Comparison of ENCODE assay signal across 10 cellular contexts in the genomic region with DNA sequence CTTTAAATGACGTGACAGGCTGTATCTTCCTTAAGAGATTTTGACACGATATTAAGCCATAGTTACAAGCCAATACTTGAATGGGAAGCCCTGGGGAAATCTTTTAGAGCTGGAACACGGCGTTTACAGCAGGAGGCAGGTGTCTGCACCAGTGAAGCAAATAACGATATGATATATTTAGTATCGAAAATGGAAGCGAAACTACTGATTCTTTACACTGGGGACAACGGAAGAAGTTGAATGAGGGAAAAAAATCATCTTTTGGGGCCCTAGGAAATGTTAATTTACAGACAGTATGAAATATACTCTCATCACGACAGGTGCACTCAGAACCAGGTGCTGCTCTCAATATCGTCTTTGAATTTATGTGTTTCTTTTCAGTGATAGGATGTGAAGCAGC.
DNase-seq lines count a peak whose midpoint lies in the region; ATAC-seq and TF ChIP-seq lines count a peak whose summit lies in the region.
"Had no signal": no experiment of that assay in that cellular context is flagged by ENCODE, and none has a peak within 500 bp of the region (broad histone marks: within the 10 kb centered on the region; RNA-seq: fewer than 3 reads in every experiment).

No MANE protein-coding gene starts in this region.

- no peak overlapping the region for H3K4me3 Mint-ChIP-seq in stimulated activated naive CD8-positive, alpha-beta T cell treated with anti-CD3 and anti-CD28 coated beads, Interleukin-15, amount 100 ng/mL, for 72 hours
- H3K4me3 Mint-ChIP-seq: activated naive CD4-positive, alpha-beta T cell treated with anti-CD3 and anti-CD28 coated beads, Interleukin-2, amount 50 U/mL, for 24 hours; T-helper 17 cell had no signal

- H3K4me2 ChIP-seq in HCT116 (ENCODE audit: low read length) (peak overlapping the region; percentile 45), OCI-LY3 (ENCODE audit: low read length) (peak overlapping the region; percentile 72)

- intact Hi-C loops in HCT116 (cut with micrococcal nuclease): no loop called here

- no peaks in the 10 kb centered on the region for H3K4me1 Mint-ChIP-seq in stimulated activated naive CD8-positive, alpha-beta T cell treated with anti-CD3 and anti-CD28 coated beads, Interleukin-15, amount 100 ng/mL, for 72 hours
- H3K4me1 Mint-ChIP-seq: activated naive CD4-positive, alpha-beta T cell treated with anti-CD3 and anti-CD28 coated beads, Interleukin-2, amount 50 U/mL, for 24 hours; T-helper 17 cell had no signal

- H2AFZ ChIP-seq in HCT116 (ENCODE audit: low read depth, low read length, poor library complexity, severe bottlenecking): peak overlapping the region; percentile 24
- peak overlapping the region; percentile 15 for H2AFZ ChIP-seq in OCI-LY3 (ENCODE audit: low read depth, low read length)

- H3K9me3 Mint-ChIP-seq in stimulated activated naive CD8-positive, alpha-beta T cell treated with anti-CD3 and anti-CD28 coated beads, Interleukin-15, amount 100 ng/mL, for 72 hours: peaks cover 17 to 38% of the 10 kb centered on the region in 2 donors

- H3K79me2 ChIP-seq in HCT116 (ENCODE audit: insufficient read depth, low read length) (no peaks in the 10 kb centered on the region), OCI-LY3 (ENCODE audit: low read length) (no peaks in the 10 kb centered on the region)

- POLR2A ChIA-PET in HCT116 (lab: Charles Lee): no interaction called here

- H3K4me3 ChIP-seq in HCT116 (replicated peaks in 1 of 2; ENCODE audit: low read depth in 1 of 2, low read length in 2 of 2) (peak overlapping the region; percentile 0 to 34; a peak in 3 of 4 replicates), OCI-LY3 (ENCODE audit: low read length) (peak overlapping the region; percentile 67)

- ATAC-seq in GM18858 (IDR thresholded peaks at IDR 0.05; ENCODE audit: unreplicated experiment) (peak; percentile 89), HCT116 (no peak), HG03571 (IDR thresholded peaks at IDR 0.05; ENCODE audit: unreplicated experiment) (peak; percentile 78)
- no peak for ATAC-seq in stimulated activated naive CD8-positive, alpha-beta T cell treated with anti-CD3 and anti-CD28 coated beads, Interleukin-15, amount 100 ng/mL, for 72 hours
- ATAC-seq: T-helper 17 cell had no signal

- no peak for TF ChIP-seq CTCF in HCT116 (IDR thresholded peaks at IDR 0.05 in 2 of 3, conservative IDR thresholded peaks at IDR 0.05 in 1 of 3; ENCODE audit: borderline replicate concordance in 1 of 3, insufficient read depth in 1 of 3, low read depth in 2 of 3, low read length in 2 of 3)
- TF ChIP-seq CTCF in OCI-LY3 (IDR thresholded peaks at IDR 0.05; ENCODE audit: low read depth, low read length): peak; percentile 7; the same call in 1 of the 2 replicates

- no peak overlapping the region for H3K9ac ChIP-seq in HCT116 (ENCODE audit: low read length)
- peak overlapping the region; percentile 44 for H3K9ac ChIP-seq in OCI-LY3 (ENCODE audit: low read length)

- H3K36me3 ChIP-seq in HCT116 (ENCODE audit: control insufficient read depth in 1 of 2, insufficient read depth in 2 of 2, low read length in 2 of 2) (no peaks in the 10 kb centered on the region), OCI-LY3 (replicated peaks; ENCODE audit: low read depth, low read length) (peaks cover 7% of the 10 kb centered on the region)

- DNase-seq in HCT116 (ENCODE audit: low read depth, low spot score) (no peak), amygdala (lab: John Stamatoyannopoulos, UW) (no peak), foreskin melanocyte (no peak)
- no peak for DNase-seq in stimulated activated naive CD8-positive, alpha-beta T cell treated with anti-CD3 and anti-CD28 coated beads, Interleukin-15, amount 100 ng/mL, for 72 hours
- DNase-seq in stimulated activated CD4-positive, alpha-beta T cell treated with anti-CD3 and anti-CD28 coated beads, Interleukin-4, amount 100 ng/mL, for 24 hours: no peak
- DNase-seq: T-helper 17 cell had no signal

- CTCF ChIA-PET in HCT116 (lab: Charles Lee): no interaction called here

- no peaks in the 10 kb centered on the region for H3K27me3 Mint-ChIP-seq in stimulated activated naive CD8-positive, alpha-beta T cell treated with anti-CD3 and anti-CD28 coated beads, Interleukin-15, amount 100 ng/mL, for 72 hours
- H3K27me3 Mint-ChIP-seq: activated naive CD4-positive, alpha-beta T cell treated with anti-CD3 and anti-CD28 coated beads, Interleukin-2, amount 50 U/mL, for 24 hours; T-helper 17 cell had no signal

- H3K27me3 ChIP-seq in HCT116 (ENCODE audit: insufficient read depth, low read length) (no peaks in the 10 kb centered on the region), OCI-LY3 (ENCODE audit: low read depth, low read length) (no peaks in the 10 kb centered on the region)

- H3K9me3 ChIP-seq in HCT116 (ENCODE audit: control insufficient read depth in 1 of 2, insufficient read depth in 1 of 2, low read depth in 1 of 2, low read length in 2 of 2) (0 out of 4 replicates have a peak, but pooled peaks cover 0 to 2% of the 10 kb centered on the region in 2 experiments), OCI-LY3 (ENCODE audit: insufficient read depth, low read length) (peaks cover 14% of the 10 kb centered on the region; the same call in 1 of the 2 replicates)

- H3K4me1 ChIP-seq in HCT116 (ENCODE audit: control insufficient read depth in 1 of 2, insufficient read depth in 2 of 2, low read length in 2 of 2) (no peaks in the 10 kb centered on the region), OCI-LY3 (ENCODE audit: low read length) (peaks cover 37% of the 10 kb centered on the region)

- H4K20me1 ChIP-seq in HCT116 (ENCODE audit: insufficient read depth) (no peaks in the 10 kb centered on the region), OCI-LY3 (ENCODE audit: insufficient read depth, low read length) (no peaks in the 10 kb centered on the region)

- no peak for TF ChIP-seq RAD21 in HCT116 (IDR thresholded peaks at IDR 0.05; ENCODE audit: low read depth)

- TF ChIP-seq POLR2A in HCT116 (IDR thresholded peaks at IDR 0.05; ENCODE audit: borderline replicate concordance, extremely low read depth, insufficient read depth, insufficient read length): no peak

- H3K27ac ChIP-seq in HCT116 (ENCODE audit: low read depth, low read length) (no peak overlapping the region), OCI-LY3 (ENCODE audit: low read length) (peak overlapping the region; percentile 79)

- RAD21 ChIA-PET in HCT116 (lab: Charles Lee; ENCODE audit: low non-redundant PET in 1 of 2, low total read pairs in 2 of 2, uncharacterized antibody in 2 of 2, unreplicated experiment in 2 of 2): no interaction called here

- no peaks in the 10 kb centered on the region for H3K9me2 ChIP-seq in HCT116 (ENCODE audit: insufficient read depth)

- BruUV-seq in HCT116 (replicated peaks; lab: Mats Ljungman, UMichigan): no TSS peak

- H3K27ac Mint-ChIP-seq in stimulated activated naive CD8-positive, alpha-beta T cell treated with anti-CD3 and anti-CD28 coated beads, Interleukin-15, amount 100 ng/mL, for 72 hours: no peak overlapping the region
- H3K27ac Mint-ChIP-seq: activated naive CD4-positive, alpha-beta T cell treated with anti-CD3 and anti-CD28 coated beads, Interleukin-2, amount 50 U/mL, for 24 hours; T-helper 17 cell had no signal

TF ChIP-seq in HCT116, 20 proteins besides CTCF, POLR2A, EP300 and RAD21:
- TF ChIP-seq EZH2 (IDR thresholded peaks at IDR 0.05) (no peak), CEBPB (IDR thresholded peaks at IDR 0.05; ENCODE audit: low read depth) (no peak)

Comparison
In these comparisons a context has a peak if more than half of its experiments do, and no peak if none do; other contexts are left out.
1. ATAC-seq: peak in GM18858 (single experiment) and HG03571 (single experiment); none in HCT116 (single experiment) and stimulated activated naive CD8-positive, alpha-beta T cell treated with anti-CD3 and anti-CD28 coated beads, Interleukin-15, amount 100 ng/mL, for 72 hours (single experiment).